In genomic region chr4:24584175-24584850, GRCh38 we compare ENCODE assay signal across 8 cellular contexts. TPM values are rescaled to one million over a fixed set of nuclear protein-coding genes. Genes with fewer than 3 reads are reported as not detected.
DNase-seq lines count a peak whose midpoint lies in the region; TF ChIP-seq lines count a peak whose summit lies in the region.

Gene DHX15, minus strand, starts transcription at chr4:24584554. Its CDS starts 161 bp downstream, at chr4:24584393.

- H3K36me3 ChIP-seq in ES-I3 (ENCODE audit: insufficient read depth, low read length) (no peaks in the 10 kb centered on the region), MG63 (peaks cover 32% of the 10 kb centered on the region)

- peak within 1 kb of the TSS; percentile 96 for H3K4me3 ChIP-seq in MG63
- H3K4me3 ChIP-seq in fibroblast of the aortic adventitia (ENCODE audit: low read depth, low read length), result peak within 1 kb of the TSS; percentile 96

- H3T11ph ChIP-seq in H9 (ENCODE audit: low read length), result peak within 1 kb of the TSS; percentile 61

- H3K4ac ChIP-seq in H9 (ENCODE audit: low read depth, low read length), result peak within 1 kb of the TSS; percentile 78

- H3K18ac ChIP-seq in H9 (ENCODE audit: insufficient read length, low read depth, low read length), result peak within 1 kb of the TSS; percentile 99

- no peaks in the 10 kb centered on the region for H3K23me2 ChIP-seq in H9 (ENCODE audit: insufficient read length, low read depth, low read length, poor library complexity, severe bottlenecking)

- no peak within 1 kb of the TSS for H2BK15ac ChIP-seq in H9 (ENCODE audit: low read depth, low read length)

- peak within 1 kb of the TSS; percentile 99 for H4K91ac ChIP-seq in H9 (ENCODE audit: insufficient read length, low read depth, low read length)

- no peak within 1 kb of the TSS for H3K23ac ChIP-seq in H9 (ENCODE audit: insufficient read length, low read depth, low read length)

- H3K27me3 ChIP-seq in H9 (ENCODE audit: insufficient read depth, low read length) (no peaks in the 10 kb centered on the region), MG63 (no peaks in the 10 kb centered on the region)

- H2BK5ac ChIP-seq in H9 (ENCODE audit: insufficient read length, low read length), result peak within 1 kb of the TSS; percentile 78

- H3K27ac ChIP-seq in H9 (ENCODE audit: insufficient read length, low read depth, low read length), result peak within 1 kb of the TSS; percentile 69

- H3K79me1 ChIP-seq in H9 (ENCODE audit: insufficient read depth, low read depth, low read length, poor library complexity, severe bottlenecking), result no peaks in the 10 kb centered on the region

- peak within 1 kb of the TSS; percentile 94 for H3K56ac ChIP-seq in H9 (ENCODE audit: insufficient read length, low read depth, low read length)

- H3K27ac Mint-ChIP-seq in H9 (peak within 1 kb of the TSS; percentile 97 to 99 (median 98)), nephron (peak within 1 kb of the TSS; percentile 84 to 100 (median 96))
- peak within 1 kb of the TSS; percentile 100 for H3K27ac Mint-ChIP-seq in stimulated activated naive CD8-positive, alpha-beta T cell treated with anti-CD3 and anti-CD28 coated beads, Interleukin-15, Interleukin-2, amounts not matched to agents 100 ng/mL and 50 ng/mL, for 24 hours

- H3K14ac ChIP-seq in H9 (ENCODE audit: insufficient read depth, low read length), result peak within 1 kb of the TSS; percentile 100

- peak within 1 kb of the TSS; percentile 91 to 98 for H3K4me3 Mint-ChIP-seq in H9
- peak within 1 kb of the TSS; percentile 92 to 96 (median 96) for H3K4me3 Mint-ChIP-seq in nephron
- peak within 1 kb of the TSS; percentile 99 for H3K4me3 Mint-ChIP-seq in stimulated activated naive CD8-positive, alpha-beta T cell treated with anti-CD3 and anti-CD28 coated beads, Interleukin-15, Interleukin-2, amounts not matched to agents 100 ng/mL and 50 ng/mL, for 24 hours

- H3K4me1 Mint-ChIP-seq in H9, result peaks cover 20 to 30% of the 10 kb centered on the region in 2 experiments
- H3K4me1 Mint-ChIP-seq in nephron, result peaks cover 17% of the 10 kb centered on the region
- H3K4me1 Mint-ChIP-seq in stimulated activated naive CD8-positive, alpha-beta T cell treated with anti-CD3 and anti-CD28 coated beads, Interleukin-15, Interleukin-2, amounts not matched to agents 100 ng/mL and 50 ng/mL, for 24 hours (ENCODE audit: low read depth), result peaks cover 37% of the 10 kb centered on the region

- no peak for TF ChIP-seq CTCF in H9 (conservative IDR thresholded peaks at IDR 0.05)
- TF ChIP-seq CTCF in fibroblast of the aortic adventitia (IDR thresholded peaks at IDR 0.05; ENCODE audit: insufficient read depth, low read length), result no peak
- TF ChIP-seq CTCF in nephron (IDR thresholded peaks at IDR 0.05; ENCODE audit: unreplicated experiment in 3 of 3), result no peak

- H3K27me3 Mint-ChIP-seq in H9 (ENCODE audit: low read depth) (no peaks in the 10 kb centered on the region), nephron (ENCODE audit: low read depth) (peaks cover 7% of the 10 kb centered on the region)
- no peaks in the 10 kb centered on the region for H3K27me3 Mint-ChIP-seq in stimulated activated naive CD8-positive, alpha-beta T cell treated with anti-CD3 and anti-CD28 coated beads, Interleukin-15, Interleukin-2, amounts not matched to agents 100 ng/mL and 50 ng/mL, for 24 hours

- H4K5ac ChIP-seq in H9 (ENCODE audit: insufficient read length, low read depth, low read length), result peak within 1 kb of the TSS; percentile 97

- H2AK5ac ChIP-seq in H9 (ENCODE audit: insufficient read length, low read length), result peak within 1 kb of the TSS; percentile 80

- peak within 1 kb of the TSS; percentile 99 for H3K4me2 ChIP-seq in H9 (ENCODE audit: insufficient read depth, insufficient read length, low read length)

- peaks cover 50% of the 10 kb centered on the region for H3K79me2 ChIP-seq in H9 (ENCODE audit: insufficient read depth, low read length)

- H3K9me3 Mint-ChIP-seq in H9, result peaks cover 6 to 11% of the 10 kb centered on the region in 2 experiments
- H3K9me3 Mint-ChIP-seq in nephron, result no peaks in the 10 kb centered on the region
- H3K9me3 Mint-ChIP-seq in stimulated activated naive CD8-positive, alpha-beta T cell treated with anti-CD3 and anti-CD28 coated beads, Interleukin-15, Interleukin-2, amounts not matched to agents 100 ng/mL and 50 ng/mL, for 24 hours, result no peaks in the 10 kb centered on the region

- no peaks in the 10 kb centered on the region for H4K20me1 ChIP-seq in H9 (ENCODE audit: control insufficient read depth, insufficient read depth, insufficient read length)

- peaks cover 6% of the 10 kb centered on the region; the same call in 1 of the 2 replicates for H3K4me1 ChIP-seq in ES-I3 (ENCODE audit: insufficient read depth, low read length)
- peaks cover 2% of the 10 kb centered on the region; the same call in 1 of the 2 replicates for H3K4me1 ChIP-seq in H9 (ENCODE audit: insufficient read depth, low read length)

- H3K9ac ChIP-seq in ES-I3 (ENCODE audit: low read depth, low read length) (peak within 1 kb of the TSS; percentile 75), H9 (ENCODE audit: extremely low read depth, insufficient read length, low read length) (peak within 1 kb of the TSS; percentile 99)

- 0 out of 2 replicates have a peak, but pooled peaks cover 2% of the 10 kb centered on the region for H3K9me3 ChIP-seq in ES-I3 (ENCODE audit: control insufficient read depth, insufficient read depth, low read length)
- H3K9me3 ChIP-seq in H9 (ENCODE audit: control insufficient read depth, low read depth, low read length), result no peaks in the 10 kb centered on the region
- no peaks in the 10 kb centered on the region for H3K9me3 ChIP-seq in MG63

- H2BK12ac ChIP-seq in H9 (ENCODE audit: insufficient read length, low read depth, low read length), result no peak within 1 kb of the TSS

- peaks cover 29 to 48% (median 47%) of the 10 kb centered on the region in 3 experiments for H3K36me3 Mint-ChIP-seq in H9 (ENCODE audit: insufficient read depth in 1 of 3, low read depth in 3 of 3)
- H3K36me3 Mint-ChIP-seq in nephron (ENCODE audit: low read depth), result peaks cover 22% of the 10 kb centered on the region
- peaks cover 40% of the 10 kb centered on the region for H3K36me3 Mint-ChIP-seq in stimulated activated naive CD8-positive, alpha-beta T cell treated with anti-CD3 and anti-CD28 coated beads, Interleukin-15, Interleukin-2, amounts not matched to agents 100 ng/mL and 50 ng/mL, for 24 hours (ENCODE audit: low read depth)

- peak within 1 kb of the TSS; percentile 78 for H2BK120ac ChIP-seq in H9 (ENCODE audit: low read depth, low read length, poor library complexity, severe bottlenecking)

- H4K8ac ChIP-seq in H9 (replicated peaks; ENCODE audit: insufficient read length, low read depth, low read length), result peak within 1 kb of the TSS; percentile 88

- whole genome bisulfite sequencing in H9 (ENCODE audit: extremely low coverage, insufficient read length, low lambda C conversion rate), result no CpG with 5 or more reads among the region's 54 CpGs

- no peak within 1 kb of the TSS for H2AFZ ChIP-seq in H9 (ENCODE audit: low read length)

- DNase-seq in H9 (peak; percentile 97), MG63 (peak; percentile 92), SHP77 treated with DMSO at 0.1 percent for 48 hours (lab: John Stamatoyannopoulos, UW) (peak; percentile 14), activated gamma-delta T cell (lab: John Stamatoyannopoulos, UW) (peak; percentile 89), fibroblast of the aortic adventitia (ENCODE audit: low read depth) (peak; percentile 97)

- H2BK20ac ChIP-seq in H9 (ENCODE audit: low read depth, low read length, poor library complexity, severe bottlenecking), result no peak within 1 kb of the TSS

RNA-seq across cellular contexts. Expression of gene DHX15, which starts in this region (rescaled TPM):
- total RNA-seq in H9 (2021) (286 and 287 TPM in 2 replicates), fibroblast of the aortic adventitia (ENCODE audit: low replicate concordance) (141 and 165 TPM in 2 replicates)
- 197 and 243 TPM in 2 replicates for total RNA-seq in MG63 (2014; rRNA removed; shearing (Covaris generic); ENCODE audit: low replicate concordance)

Comparison
In these comparisons a context has a peak if more than half of its experiments do, and no peak if none do; other contexts are left out.
1. Peak in every context shown above with its lines: DNase-seq, H3K4me3 ChIP-seq and H3K27ac ChIP-seq.
2. DNase-seq: peak in every context shown above with its lines; median percentile 97 in H9; 97 in fibroblast of the aortic adventitia; 92 in MG63; 89 in activated gamma-delta T cell; 14 in SHP77 treated with DMSO at 0.1 percent for 48 hours.